ENCODE assay signal across 8 cellular contexts in the genomic region with DNA sequence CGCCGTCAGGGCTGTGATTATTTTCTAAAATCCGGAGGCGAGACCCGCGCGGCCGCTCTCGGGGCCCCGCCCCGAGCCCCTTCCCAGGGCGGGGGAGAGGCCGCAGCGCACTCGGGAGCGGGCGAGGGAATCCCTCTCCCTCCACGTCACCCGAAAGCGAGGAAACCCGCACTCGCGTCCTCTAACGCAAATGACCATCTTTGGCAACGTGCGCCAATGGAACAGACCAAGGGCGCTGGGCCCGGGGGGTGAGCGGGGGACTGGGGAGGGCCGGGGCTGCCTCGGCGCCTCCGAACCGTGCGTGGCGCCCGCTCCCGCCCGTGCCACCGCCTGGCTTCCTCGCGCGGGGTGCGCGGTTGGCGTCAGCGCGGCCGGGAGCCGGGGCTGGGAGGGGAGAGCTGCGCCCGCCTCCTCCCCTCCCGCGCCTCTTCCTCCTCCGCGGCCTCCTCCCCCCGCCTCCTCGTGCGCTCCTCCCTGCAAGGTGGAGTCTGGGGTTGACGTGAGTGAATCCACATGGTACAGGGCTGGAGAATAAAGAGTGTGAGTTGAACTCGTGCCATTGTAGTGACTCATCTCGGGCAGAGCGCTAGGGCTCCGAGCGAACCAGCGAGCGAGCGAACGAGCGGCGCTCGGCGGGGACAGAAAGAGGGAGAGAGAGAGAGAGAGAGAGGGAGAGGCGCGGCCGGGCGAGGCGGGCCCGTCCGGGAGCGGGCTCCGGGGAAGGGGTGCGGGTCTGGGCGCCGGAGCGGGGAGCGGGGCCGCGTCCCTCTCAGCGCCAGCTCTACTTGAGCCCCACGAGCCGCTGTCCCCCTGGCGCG. TPM values are rescaled to one million over a fixed set of nuclear protein-coding genes. Genes with fewer than 3 reads are reported as not detected.
A peak's percentile ranks its signal among the peaks of the same experiment; 100 is the strongest.
DNase-seq lines count a peak whose midpoint lies in the region; TF ChIP-seq lines count a peak whose summit lies in the region.

A gene (plus strand): TSS at position 562 of the 818 bp plus-strand sequence. CDS start 863 bp downstream, outside the sequence.

- H3K4me1 ChIP-seq in ES-I3 (ENCODE audit: insufficient read depth, low read length) (peaks cover 23% of the 10 kb centered on the region), HAP-1 (peaks cover 9% of the 10 kb centered on the region)

- H3K9me3 ChIP-seq in ES-I3 (ENCODE audit: control insufficient read depth, insufficient read depth, low read length) (no peaks in the 10 kb centered on the region), HAP-1 (no peaks in the 10 kb centered on the region), MG63 (no peaks in the 10 kb centered on the region)

- H3K27me3 Mint-ChIP-seq in neural crest cell (ENCODE audit: low read depth), result peaks cover 27% of the 10 kb centered on the region

- H3K4me3 Mint-ChIP-seq in neural crest cell, result peak within 1 kb of the TSS; percentile 92

- H3K36me3 ChIP-seq in ES-I3 (ENCODE audit: insufficient read depth, low read length), result no peaks in the 10 kb centered on the region
- no peaks in the 10 kb centered on the region for H3K36me3 ChIP-seq in HAP-1 (replicated peaks)
- peaks cover 30% of the 10 kb centered on the region for H3K36me3 ChIP-seq in MG63

- peaks cover 29% of the 10 kb centered on the region for H3K4me1 Mint-ChIP-seq in neural crest cell

- in situ Hi-C loops in HAP-1 (cut with MboI; ENCODE audit: low sequenced_read_pairs), result no loop called here

- no peak for TF ChIP-seq CTCF in fibroblast of villous mesenchyme (IDR thresholded peaks at IDR 0.05; ENCODE audit: insufficient read depth, low read depth, low read length)
- TF ChIP-seq CTCF in neural crest cell (conservative IDR thresholded peaks at IDR 0.05), result peak; percentile 33

- no peaks in the 10 kb centered on the region for H3K27me3 ChIP-seq in HAP-1 (ENCODE audit: low read depth)
- H3K27me3 ChIP-seq in MG63, result no peaks in the 10 kb centered on the region

- peak within 1 kb of the TSS; percentile 52 for H3K9ac ChIP-seq in ES-I3 (ENCODE audit: low read depth, low read length)

- H3K4me3 ChIP-seq in HAP-1 (peak within 1 kb of the TSS; percentile 60), MG63 (peak within 1 kb of the TSS; percentile 92), fibroblast of villous mesenchyme (ENCODE audit: low read depth, low read length) (peak within 1 kb of the TSS; percentile 80)

- no peaks in the 10 kb centered on the region for H3K36me3 Mint-ChIP-seq in neural crest cell (ENCODE audit: low read depth)

- H3K9me3 Mint-ChIP-seq in neural crest cell, result no peaks in the 10 kb centered on the region

- H3K27ac Mint-ChIP-seq in neural crest cell (ENCODE audit: unreplicated experiment), result peak within 1 kb of the TSS; percentile 98

- DNase-seq in HAP-1 (ENCODE audit: low spot score in 2 of 2) (peak; percentile 93 to 94), MG63 (peak; percentile 98), SIG-M5 (lab: John Stamatoyannopoulos, UW) (peak; percentile 98), activated gamma-delta T cell (lab: John Stamatoyannopoulos, UW) (peak; percentile 92), fibroblast of villous mesenchyme (ENCODE audit: low read depth) (peak; percentile 100), neural crest cell (ENCODE audit: low read depth, low spot score) (peak; percentile 69), stromal cell of bone marrow (ENCODE audit: low read depth) (peak; percentile 99)

RNA-seq across cellular contexts. Expression of the gene that starts here (rescaled TPM):
- 32.7 and 46.9 TPM in 2 replicates for total RNA-seq in MG63 (2014; rRNA removed; shearing (Covaris generic); ENCODE audit: low replicate concordance)
- 42.5 and 81.6 TPM in 2 replicates for total RNA-seq in fibroblast of villous mesenchyme
- 2.2 and 2.9 TPM in 2 replicates for total RNA-seq in neural crest cell

Comparison
In these comparisons a context has a peak if more than half of its experiments do, and no peak if none do; other contexts are left out.
1. Peak in every context shown above with its lines: DNase-seq and H3K4me3 ChIP-seq.